1 cellular context compared by ENCODE assay signal in the genomic region with DNA sequence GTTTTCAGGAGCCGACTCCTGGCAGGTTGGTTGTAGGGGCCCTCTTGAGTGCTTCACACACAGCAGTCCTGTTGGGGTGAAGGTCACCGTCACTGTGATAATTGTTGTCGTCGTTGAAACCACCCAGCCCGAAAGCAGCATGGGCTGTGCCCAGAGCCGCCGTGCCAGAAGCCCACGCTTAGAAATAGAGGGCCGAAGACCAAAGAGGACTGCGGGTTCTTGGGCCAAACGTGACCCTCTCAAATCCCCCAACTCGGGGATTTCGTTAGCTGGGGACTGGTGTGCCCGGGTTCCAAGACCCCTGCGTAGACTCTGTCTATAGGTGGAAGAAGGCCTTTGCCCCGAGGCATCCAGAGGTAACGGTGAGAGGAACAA.
TF ChIP-seq lines count a peak whose summit lies in the region.

No MANE protein-coding gene starts in this region.

TF ChIP-seq in HCT116, 20 proteins besides CTCF, POLR2A, EP300 and RAD21 (continued from another document):
- TF ChIP-seq, protein P1, sequence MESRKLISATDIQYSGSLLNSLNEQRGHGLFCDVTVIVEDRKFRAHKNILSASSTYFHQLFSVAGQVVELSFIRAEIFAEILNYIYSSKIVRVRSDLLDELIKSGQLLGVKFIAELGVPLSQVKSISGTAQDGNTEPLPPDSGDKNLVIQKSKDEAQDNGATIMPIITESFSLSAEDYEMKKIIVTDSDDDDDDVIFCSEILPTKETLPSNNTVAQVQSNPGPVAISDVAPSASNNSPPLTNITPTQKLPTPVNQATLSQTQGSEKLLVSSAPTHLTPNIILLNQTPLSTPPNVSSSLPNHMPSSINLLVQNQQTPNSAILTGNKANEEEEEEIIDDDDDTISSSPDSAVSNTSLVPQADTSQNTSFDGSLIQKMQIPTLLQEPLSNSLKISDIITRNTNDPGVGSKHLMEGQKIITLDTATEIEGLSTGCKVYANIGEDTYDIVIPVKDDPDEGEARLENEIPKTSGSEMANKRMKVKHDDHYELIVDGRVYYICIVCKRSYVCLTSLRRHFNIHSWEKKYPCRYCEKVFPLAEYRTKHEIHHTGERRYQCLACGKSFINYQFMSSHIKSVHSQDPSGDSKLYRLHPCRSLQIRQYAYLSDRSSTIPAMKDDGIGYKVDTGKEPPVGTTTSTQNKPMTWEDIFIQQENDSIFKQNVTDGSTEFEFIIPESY (IDR thresholded peaks at IDR 0.05; ENCODE audit: extremely low read depth, insufficient replicate concordance, low read length), result no peak
- TF ChIP-seq ELF1 (IDR thresholded peaks at IDR 0.05; ENCODE audit: borderline replicate concordance, low read depth), result no peak
